In genomic region chrX:135888230-135888629, GRCh38 we compare ENCODE assay signal across 8 cellular contexts. TPM values are rescaled to one million over a fixed set of nuclear protein-coding genes. Genes with fewer than 3 reads are reported as not detected.
"Had no signal": no experiment of that assay in that cellular context is flagged by ENCODE, and none has a peak within 500 bp of the region (broad histone marks: within the 10 kb centered on the region; RNA-seq: fewer than 3 reads in every experiment).

No MANE protein-coding gene starts in this region.

RNA-seq across cellular contexts. Expression of gene CT45A10, which starts 5.0 kb away (rescaled TPM):
- total RNA-seq: LHCN-M2, MCF 10A, NCI-H460, PC-3, Peyer's patch, Right ventricle myocardium superior, SJSA1 had no signal
- polyA plus RNA-seq: SK-N-SH had no signal

RNA-seq across cellular contexts. Expression of gene SAGE1, which starts 5.3 kb away (rescaled TPM):
- total RNA-seq: LHCN-M2, MCF 10A, NCI-H460, PC-3, Peyer's patch, Right ventricle myocardium superior, SJSA1 had no signal
- polyA plus RNA-seq: SK-N-SH had no signal

RNA-seq across cellular contexts. Expression of gene CT45A9, which starts 16.6 kb away (rescaled TPM):
- total RNA-seq: LHCN-M2, MCF 10A, NCI-H460, PC-3, Peyer's patch, Right ventricle myocardium superior, SJSA1 had no signal
- polyA plus RNA-seq: SK-N-SH had no signal

RNA-seq across cellular contexts. Expression of gene CT45A8, which starts 33.9 kb away (rescaled TPM):
- total RNA-seq: LHCN-M2, MCF 10A, NCI-H460, PC-3, Peyer's patch, Right ventricle myocardium superior, SJSA1 had no signal
- polyA plus RNA-seq: SK-N-SH had no signal

RNA-seq across cellular contexts. Expression of gene CT45A7, which starts 51.1 kb away (rescaled TPM):
- total RNA-seq: LHCN-M2, MCF 10A, PC-3, Peyer's patch, Right ventricle myocardium superior, SJSA1 had no signal
- polyA plus RNA-seq: SK-N-SH had no signal
